ENCODE assay signal across 1 cellular context in genomic region chr21:41965447-41966340, GRCh38.
TF ChIP-seq lines count a peak whose summit lies in the region.

No MANE protein-coding gene starts in this region.

TF ChIP-seq in HepG2, 621 proteins besides CTCF, POLR2A, EP300 and RAD21:
- TF ChIP-seq ZBTB33 (CRISPR knock-in tag; IDR thresholded peaks at IDR 0.05) (peak; percentile 56; the same call in 1 of the 2 replicates), ZFP62 (CRISPR knock-in tag; IDR thresholded peaks at IDR 0.05) (no peak)
